Comparison of ENCODE assay signal across 8 cellular contexts in genomic region chr11:59556115-59556882, GRCh38. TPM values are rescaled to one million over a fixed set of nuclear protein-coding genes. Genes with fewer than 3 reads are reported as not detected.
A peak's percentile ranks its signal among the peaks of the same experiment; 100 is the strongest.
DNase-seq lines count a peak whose midpoint lies in the region; ATAC-seq and TF ChIP-seq lines count a peak whose summit lies in the region.

No MANE protein-coding gene starts in this region.

- H3K36me3 ChIP-seq in OCI-LY3 (replicated peaks; ENCODE audit: low read depth, low read length): no peaks in the 10 kb centered on the region
- no peaks in the 10 kb centered on the region for H3K36me3 ChIP-seq in neuron (ENCODE audit: insufficient read depth, low read length)
- H3K36me3 ChIP-seq in suprapubic skin: no peaks in the 10 kb centered on the region

- H3K27ac ChIP-seq in OCI-LY3 (ENCODE audit: low read length) (peak overlapping the region; percentile 81), suprapubic skin (peak overlapping the region; percentile 15)

- H3K4me1 ChIP-seq in OCI-LY3 (ENCODE audit: low read length) (peaks cover 23% of the 10 kb centered on the region), neuron (ENCODE audit: insufficient read depth, low read length) (peaks cover 6% of the 10 kb centered on the region), suprapubic skin (peaks cover 31% of the 10 kb centered on the region)

- H3K4me3 ChIP-seq in OCI-LY3 (ENCODE audit: low read length) (peak overlapping the region; percentile 85), fibroblast of mammary gland (ENCODE audit: control insufficient read depth, low read depth, low read length) (peak overlapping the region; percentile 80), neuron (ENCODE audit: low read length) (peak overlapping the region; percentile 88), suprapubic skin (peak overlapping the region; percentile 38)

- H3K9me3 ChIP-seq in OCI-LY3 (ENCODE audit: insufficient read depth, low read length) (no peaks in the 10 kb centered on the region), neuron (ENCODE audit: low read length) (no peaks in the 10 kb centered on the region), suprapubic skin (no peaks in the 10 kb centered on the region)

- H3K79me2 ChIP-seq in OCI-LY3 (ENCODE audit: low read length): no peaks in the 10 kb centered on the region

- no peak for TF ChIP-seq POLR2A in suprapubic skin (IDR thresholded peaks at IDR 0.05)

- no peaks in the 10 kb centered on the region for H4K20me1 ChIP-seq in OCI-LY3 (ENCODE audit: insufficient read depth, low read length)

- no peak for TF ChIP-seq CTCF in OCI-LY3 (IDR thresholded peaks at IDR 0.05; ENCODE audit: low read depth, low read length)
- no peak for TF ChIP-seq CTCF in fibroblast of mammary gland (conservative IDR thresholded peaks at IDR 0.05; ENCODE audit: control insufficient read depth, insufficient read depth, low read depth, low read length)
- no peak for TF ChIP-seq CTCF in suprapubic skin (IDR thresholded peaks at IDR 0.05)

- peak overlapping the region; percentile 79 for H3K9ac ChIP-seq in OCI-LY3 (ENCODE audit: low read length)

- ATAC-seq in HG02885 (IDR thresholded peaks at IDR 0.05; ENCODE audit: poor library complexity, unreplicated experiment): peak; percentile 25
- no peak for ATAC-seq in GM19452 (IDR thresholded peaks at IDR 0.05; ENCODE audit: unreplicated experiment)

- peak overlapping the region; percentile 80 for H3K4me2 ChIP-seq in OCI-LY3 (ENCODE audit: low read length)

- no peaks in the 10 kb centered on the region for H3K27me3 ChIP-seq in OCI-LY3 (ENCODE audit: low read depth, low read length)
- no peaks in the 10 kb centered on the region for H3K27me3 ChIP-seq in neuron (ENCODE audit: insufficient read depth, low read length)
- H3K27me3 ChIP-seq in suprapubic skin: no peaks in the 10 kb centered on the region

- peak overlapping the region; percentile 94 for H2AFZ ChIP-seq in OCI-LY3 (ENCODE audit: low read depth, low read length)
- H2AFZ ChIP-seq in neuron (ENCODE audit: low read depth, low read length): peak overlapping the region; percentile 96

- in situ Hi-C loops in Caki2 (cut with HindIII; ENCODE audit: low pct_unique_long_range_greater_than_20kb, low sequenced_read_pairs): no loop called here

- DNase-seq in Caki2 (ENCODE audit: low read depth): peak; percentile 79
- DNase-seq in activated T-cell treated with anti-CD3 and anti-CD28 coated beads, Interleukin-2, amount 50 U/mL, for 1 hour: peak; percentile 60
- peak; percentile 93 for DNase-seq in fibroblast of mammary gland (ENCODE audit: low read depth)
- DNase-seq in suprapubic skin (ENCODE audit: low spot score in 2 of 2): no peak

- no peak for TF ChIP-seq EP300 in suprapubic skin (IDR thresholded peaks at IDR 0.05)

- WGBS in suprapubic skin: 6% methylated on average over 28 of the region's 28 CpGs

RNA-seq across cellular contexts. Expression of gene OR4D9, which starts 45.0 kb away (rescaled TPM):
- total RNA-seq in Caki2 (2014; rRNA removed; shearing (Covaris generic); ENCODE audit: low replicate concordance): not detected in 2 replicates
- total RNA-seq in suprapubic skin: not detected

RNA-seq across cellular contexts. Expression of gene OR4D11, which starts 52.9 kb away (rescaled TPM):
- total RNA-seq in Caki2 (2014; rRNA removed; shearing (Covaris generic); ENCODE audit: low replicate concordance): not detected in 2 replicates
- not detected for total RNA-seq in suprapubic skin

RNA-seq across cellular contexts. Expression of gene OSBP, which starts 59.3 kb away (rescaled TPM):
- total RNA-seq in Caki2 (2014; rRNA removed; shearing (Covaris generic); ENCODE audit: low replicate concordance): 15.4 and 24.5 TPM in 2 replicates
- 10 to 100 TPM; 37.2 to 71.5 (median 49.6) TPM for total RNA-seq in suprapubic skin

Comparison
In these comparisons a context has a peak if more than half of its experiments do, and no peak if none do; other contexts are left out.
1. DNase-seq: peak in Caki2 (single experiment), activated T-cell treated with anti-CD3 and anti-CD28 coated beads, Interleukin-2, amount 50 U/mL, for 1 hour (single experiment) and fibroblast of mammary gland (single experiment); none in suprapubic skin (0 of 2).
2. H3K4me3 ChIP-seq: peak in every context shown above with its lines; median percentile 88 in neuron; 85 in OCI-LY3; 80 in fibroblast of mammary gland; 38 in suprapubic skin.